ENCODE assay signal across 8 cellular contexts in genomic region chr11:77198440-77198849, GRCh38.
A peak's percentile ranks its signal among the peaks of the same experiment; 100 is the strongest.
DNase-seq lines count a peak whose midpoint lies in the region; ATAC-seq and TF ChIP-seq lines count a peak whose summit lies in the region.

No MANE protein-coding gene starts in this region.

- DNase-seq in NCI-H2227 (lab: John Stamatoyannopoulos, UW; ENCODE audit: unreplicated experiment) (peak; percentile 17), NCI-H2227 treated with DMSO at 0.1 percent for 48 hours (lab: John Stamatoyannopoulos, UW) (no peak), LHCN-M2 (ENCODE audit: low read depth) (peak; percentile 20), mammary epithelial cell (no peak), sciatic nerve (ENCODE audit: low spot score) (peak; percentile 42), NCI-H1694 (lab: John Stamatoyannopoulos, UW) (no peak), AG08396 (ENCODE audit: low spot score) (no peak)

- dilution Hi-C loops in mammary epithelial cell (cut with HindIII; ENCODE audit: low sequenced_read_pairs): no loop called here

- WGBS in mammary epithelial cell (ENCODE audit: low coverage, missing lambda C conversion rate): 86% methylated on average over 9 of the region's 11 CpGs

- peak; percentile 43 for TF ChIP-seq CTCF in mammary epithelial cell (conservative IDR thresholded peaks at IDR 0.05 in 1 of 2, IDR thresholded peaks at IDR 0.05 in 1 of 2; ENCODE audit: extremely low read depth in 1 of 2, insufficient read depth in 1 of 2, low read depth in 1 of 2, low read length in 2 of 2)

- no TSS peak for BruUV-seq in mammary epithelial cell (replicated peaks; lab: Mats Ljungman, UMichigan)

- no peaks in the 10 kb centered on the region for H3K79me2 ChIP-seq in mammary epithelial cell (ENCODE audit: insufficient read depth, low read length)

- intact Hi-C loops in mammary epithelial cell (cut with micrococcal nuclease): loop anchor here (10.0 kb wide), 1 partner anchor 106 kb away; the partner anchor contains the start of gene GDPD4
- intact Hi-C loops in sciatic nerve (cut with DNase I): loop anchor here (5.0 kb wide), 1 partner anchor 381 kb away; no protein-coding TSS in a partner anchor

- H3K4me1 ChIP-seq in mammary epithelial cell (ENCODE audit: insufficient read depth, low read length): no peaks in the 10 kb centered on the region

- ATAC-seq in sciatic nerve (no peak), HG03025 (IDR thresholded peaks at IDR 0.05; ENCODE audit: low FRiP score, unreplicated experiment) (no peak)

- CTCF ChIA-PET in mammary epithelial cell (lab: Charles Lee; ENCODE audit: low non-redundant PET): interaction anchor here (0.5 kb wide), 1 partner anchor 316 kb away, joined by 3 read pairs; no protein-coding TSS in a partner anchor

- no peak overlapping the region for H3K9ac ChIP-seq in mammary epithelial cell (ENCODE audit: insufficient read depth, low read length)

- H3K4me2 ChIP-seq in mammary epithelial cell (ENCODE audit: insufficient read depth, low read depth, low read length): no peak overlapping the region

- no peaks in the 10 kb centered on the region for H3K27me3 ChIP-seq in mammary epithelial cell (ENCODE audit: insufficient read depth, low read length)

- no peaks in the 10 kb centered on the region for H4K20me1 ChIP-seq in mammary epithelial cell (ENCODE audit: insufficient read depth, low read length)

- H2AFZ ChIP-seq in mammary epithelial cell (ENCODE audit: low read depth, low read length): peak overlapping the region; percentile 47

- no peaks in the 10 kb centered on the region for H3K9me3 ChIP-seq in mammary epithelial cell (replicated peaks; ENCODE audit: insufficient read depth, low read length)

- no peaks in the 10 kb centered on the region for H3K36me3 ChIP-seq in mammary epithelial cell (ENCODE audit: insufficient read depth, low read length)

- H3K27ac ChIP-seq in mammary epithelial cell (ENCODE audit: insufficient read depth, low read depth, low read length): no peak overlapping the region

- no peak overlapping the region for H3K4me3 ChIP-seq in mammary epithelial cell (replicated peaks in 1 of 3; ENCODE audit: insufficient read depth in 1 of 3, low read depth in 2 of 3, low read length in 3 of 3)

- in situ Hi-C loops in mammary epithelial cell (cut with MboI; ENCODE audit: low sequenced_read_pairs in 2 of 2): loop anchor here (5.0 to 10.0 kb wide), 3 partner anchors 346 to 416 kb away; no protein-coding TSS in a partner anchor

Comparison
In these comparisons a context has a peak if more than half of its experiments do, and no peak if none do; other contexts are left out.
1. DNase-seq: peak in NCI-H2227 (single experiment), LHCN-M2 (single experiment) and sciatic nerve (single experiment); none in NCI-H2227 treated with DMSO at 0.1 percent for 48 hours (single experiment), mammary epithelial cell (single experiment), NCI-H1694 (single experiment) and AG08396 (single experiment).